ENCODE assay signal across 23 cellular contexts in the genomic region with DNA sequence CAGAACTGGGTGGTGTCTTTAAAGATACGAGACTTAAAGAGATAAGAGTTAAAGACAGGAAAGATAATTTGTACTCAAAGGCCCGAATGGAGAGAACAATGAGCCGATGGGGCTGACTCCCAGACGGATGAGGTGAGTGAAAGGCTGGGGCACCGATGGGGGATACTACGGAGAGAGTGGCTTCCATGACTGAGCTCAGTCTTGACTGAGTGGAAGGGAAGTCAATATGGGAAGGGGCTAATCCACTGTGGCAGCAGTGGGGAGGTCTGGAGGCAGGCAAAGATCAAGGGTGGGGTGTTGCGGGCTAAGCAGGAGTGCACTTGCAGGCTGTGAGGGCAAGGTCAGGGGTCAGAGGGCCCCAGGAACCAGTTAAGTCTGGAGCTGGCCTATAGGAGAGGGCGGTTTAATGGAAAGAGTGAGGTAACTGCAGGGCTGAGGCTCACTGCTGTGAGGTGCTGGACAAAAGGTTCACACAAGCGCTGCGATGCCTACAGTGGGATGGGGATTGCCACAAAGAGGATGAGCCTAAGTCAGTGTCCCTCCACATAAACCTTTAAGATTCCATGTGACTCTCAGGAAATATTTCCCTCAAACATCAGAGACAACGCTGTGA. TPM values are rescaled to one million over a fixed set of nuclear protein-coding genes. Genes with fewer than 3 reads are reported as not detected.
"Had no signal": no experiment of that assay in that cellular context is flagged by ENCODE, and none has a peak within 500 bp of the region (broad histone marks: within the 10 kb centered on the region; RNA-seq: fewer than 3 reads in every experiment).

No MANE protein-coding gene starts in this region.

- H3K27me3 ChIP-seq: ascending aorta, body of pancreas, SJSA1 had no signal

- DNase-seq: activated B cell treated with CpG ODN at 0.5 μM for 24 hours; activated CD4-positive, alpha-beta T cell treated with anti-CD3 and anti-CD28 coated beads for 1 hour; activated CD4-positive, alpha-beta T cell treated with anti-CD3 and anti-CD28 coated beads, Interleukin-2, amount 10 ng/mL, durations not matched to agents 24 days and 14 days; activated CD4-positive, alpha-beta T cell treated with anti-CD3 and anti-CD28 coated beads, Interleukin-2, amount 50 U/mL, for 48 hours; body of pancreas; central memory CD4-positive, alpha-beta T cell; Kasumi-1; KBM-7; NCI-H1105 treated with DMSO at 0.1 percent for 48 hours; NCI-H146; NCI-H187 treated with DMSO at 0.1 percent for 48 hours; NCI-H2081 treated with DMSO at 0.1 percent for 48 hours; NCI-H446; NCI-H524; PC-3; SHP77; T-helper 9 cell had no signal

- H3K9me3 Mint-ChIP-seq: activated B cell treated with CpG ODN at 0.5 μM for 24 hours; activated CD4-positive, alpha-beta T cell treated with anti-CD3 and anti-CD28 coated beads, Interleukin-2, amount 10 ng/mL, durations not matched to agents 24 days and 14 days; activated naive CD4-positive, alpha-beta T cell treated with anti-CD3 and anti-CD28 coated beads, Interleukin-2, amount 50 U/mL, for 24 hours; T-helper 1 cell treated with Interleukin-12 subunit alpha and Interleukin-12 subunit beta and Interleukin-4 antibody, amounts not matched to agents 30 μg/mL and 1 μg/mL, for 36 hours had no signal

- H3K4me1 Mint-ChIP-seq: activated B cell treated with CpG ODN at 0.5 μM for 24 hours; activated CD4-positive, alpha-beta T cell treated with anti-CD3 and anti-CD28 coated beads, Interleukin-2, amount 10 ng/mL, durations not matched to agents 24 days and 14 days; activated naive CD4-positive, alpha-beta T cell treated with anti-CD3 and anti-CD28 coated beads, Interleukin-2, amount 50 U/mL, for 24 hours had no signal

- H3K27ac Mint-ChIP-seq: activated B cell treated with CpG ODN at 0.5 μM for 24 hours; activated CD4-positive, alpha-beta T cell treated with anti-CD3 and anti-CD28 coated beads, Interleukin-2, amount 10 ng/mL, durations not matched to agents 24 days and 14 days; activated naive CD4-positive, alpha-beta T cell treated with anti-CD3 and anti-CD28 coated beads, Interleukin-2, amount 50 U/mL, for 24 hours; T-helper 1 cell treated with Interleukin-12 subunit alpha and Interleukin-12 subunit beta and Interleukin-4 antibody, amounts not matched to agents 30 μg/mL and 1 μg/mL, for 36 hours had no signal

- H3K36me3 Mint-ChIP-seq: activated naive CD4-positive, alpha-beta T cell treated with anti-CD3 and anti-CD28 coated beads, Interleukin-2, amount 50 U/mL, for 24 hours had no signal

- ATAC-seq: body of pancreas, PC-3 had no signal

- H3K4me1 ChIP-seq: ascending aorta, body of pancreas, SJSA1 had no signal

- H3K4me3 Mint-ChIP-seq: activated B cell treated with CpG ODN at 0.5 μM for 24 hours; activated CD4-positive, alpha-beta T cell treated with anti-CD3 and anti-CD28 coated beads, Interleukin-2, amount 10 ng/mL, durations not matched to agents 24 days and 14 days; activated naive CD4-positive, alpha-beta T cell treated with anti-CD3 and anti-CD28 coated beads, Interleukin-2, amount 50 U/mL, for 24 hours; T-helper 1 cell treated with Interleukin-12 subunit alpha and Interleukin-12 subunit beta and Interleukin-4 antibody, amounts not matched to agents 30 μg/mL and 1 μg/mL, for 36 hours had no signal

- H3K9me3 ChIP-seq: ascending aorta, body of pancreas, SJSA1 had no signal

- H3K36me3 ChIP-seq: ascending aorta had no signal

- H3K27ac ChIP-seq: ascending aorta, body of pancreas, SJSA1 had no signal

- H3K4me3 ChIP-seq: ascending aorta, body of pancreas, SJSA1 had no signal

- FAIRE-seq: bronchial epithelial cell, RCC 7860 had no signal

RNA-seq across cellular contexts. Expression of a gene that starts 42.1 kb away (rescaled TPM):
- total RNA-seq: activated B cell treated with CpG ODN at 0.5 μM for 24 hours; activated CD4-positive, alpha-beta T cell treated with anti-CD3 and anti-CD28 coated beads, Interleukin-2, amount 10 ng/mL, durations not matched to agents 24 days and 14 days; ascending aorta had no signal
